Comparison of ENCODE assay signal across 17 cellular contexts in genomic region chr6:34050691-34051090, GRCh38.
A peak's percentile ranks its signal among the peaks of the same experiment; 100 is the strongest.
DNase-seq lines count a peak whose midpoint lies in the region; ATAC-seq and TF ChIP-seq lines count a peak whose summit lies in the region.
"Had no signal": no experiment of that assay in that cellular context is flagged by ENCODE, and none has a peak within 500 bp of the region (broad histone marks: within the 10 kb centered on the region; RNA-seq: fewer than 3 reads in every experiment).

No MANE protein-coding gene starts in this region.

- H3K79me2 ChIP-seq in mesendoderm (ENCODE audit: control insufficient read depth, insufficient read depth, low read length) (no peaks in the 10 kb centered on the region), H9 (ENCODE audit: insufficient read depth, low read length) (no peaks in the 10 kb centered on the region)

- POLR2A ChIA-PET in HEK293T (lab: Yijun Ruan, JAX) = no interaction called here

- H2BK12ac ChIP-seq in H9 (ENCODE audit: insufficient read length, low read depth, low read length) = no peak overlapping the region

- H2BK20ac ChIP-seq in H9 (ENCODE audit: low read depth, low read length, poor library complexity, severe bottlenecking) = no peak overlapping the region

- no CpG with 5 or more reads among the region's 5 CpGs for WGBS in mesendoderm (ENCODE audit: extremely low coverage, insufficient coverage, low lambda C conversion rate)
- WGBS in H9 (ENCODE audit: extremely low coverage, insufficient read length, low lambda C conversion rate) = no CpG with 5 or more reads among the region's 5 CpGs

- no peak overlapping the region for H2BK15ac ChIP-seq in mesendoderm (replicated peaks; ENCODE audit: low read depth)
- no peak overlapping the region; the same call in 1 of the 2 replicates for H2BK15ac ChIP-seq in H9 (ENCODE audit: low read depth, low read length)

- peaks cover 1% of the 10 kb centered on the region for H3K4me1 Mint-ChIP-seq in progenitor cell of endocrine pancreas (ENCODE audit: low read depth)
- H3K4me1 Mint-ChIP-seq in H9 = peaks cover 42 to 56% of the 10 kb centered on the region in 2 experiments

- H2BK5ac ChIP-seq in mesendoderm (ENCODE audit: low read length) (no peak overlapping the region), H9 (ENCODE audit: insufficient read length, low read length) (no peak overlapping the region)

- H3T11ph ChIP-seq in H9 (ENCODE audit: low read length) = no peak overlapping the region

- H3K79me1 ChIP-seq in mesendoderm (ENCODE audit: low read length) = no peaks in the 10 kb centered on the region
- no peaks in the 10 kb centered on the region for H3K79me1 ChIP-seq in H9 (ENCODE audit: insufficient read depth, low read depth, low read length, poor library complexity, severe bottlenecking)

- H3K36me3 ChIP-seq in mesendoderm (ENCODE audit: control insufficient read depth, insufficient read depth, low read length) = no peaks in the 10 kb centered on the region

- no peak overlapping the region for H2AFZ ChIP-seq in H9 (ENCODE audit: low read length)

- no peak overlapping the region for H3K14ac ChIP-seq in H9 (ENCODE audit: insufficient read depth, low read length)

- DNase-seq in caudate nucleus (lab: John Stamatoyannopoulos, UW) (no peak), mesendoderm (no peak), progenitor cell of endocrine pancreas (ENCODE audit: low spot score, unreplicated experiment) (no peak), H9 (no peak), HEK293T (ENCODE audit: extremely low spot score) (no peak)
- DNase-seq: C1 segment of cervical spinal cord; Calu3; CD4-positive, alpha-beta memory T cell; COR-L47; DMS53; DMS79 treated with DMSO at 0.1 percent for 48 hours; GF-D8; GOT3; H7; HFFc6 had no signal

- H4K20me1 ChIP-seq in H9 (ENCODE audit: control insufficient read depth, insufficient read depth, insufficient read length) = peaks cover 2% of the 10 kb centered on the region

- H3K9me3 ChIP-seq in H9 (ENCODE audit: control insufficient read depth, low read depth, low read length) = no peaks in the 10 kb centered on the region

- H2BK120ac ChIP-seq in mesendoderm (ENCODE audit: low read depth, low read length) (no peak overlapping the region), H9 (ENCODE audit: low read depth, low read length, poor library complexity, severe bottlenecking) (no peak overlapping the region)

- TF ChIP-seq CTCF in progenitor cell of endocrine pancreas (IDR thresholded peaks at IDR 0.05; ENCODE audit: unreplicated experiment) (no peak), H9 (conservative IDR thresholded peaks at IDR 0.05) (no peak)

- H2AK5ac ChIP-seq in mesendoderm (ENCODE audit: low read length) (peak overlapping the region; percentile 6), H9 (ENCODE audit: insufficient read length, low read length) (no peak overlapping the region)

- H3K27ac ChIP-seq in caudate nucleus (ENCODE audit: low read depth, low read length) (peak overlapping the region; percentile 70), mesendoderm (ENCODE audit: low read depth, low read length) (no peak overlapping the region), H9 (ENCODE audit: insufficient read length, low read depth, low read length) (no peak overlapping the region)

- H3K9ac ChIP-seq in mesendoderm (ENCODE audit: low read length) (no peak overlapping the region), H9 (ENCODE audit: extremely low read depth, insufficient read length, low read length) (no peak overlapping the region)

- H3K4me3 ChIP-seq in mesendoderm (ENCODE audit: low read length) = no peak overlapping the region

- CTCF ChIA-PET in HEK293T (lab: Yijun Ruan, JAX) = no interaction called here

- H4K91ac ChIP-seq in H9 (ENCODE audit: insufficient read length, low read depth, low read length) = no peak overlapping the region

- H3K4me2 ChIP-seq in mesendoderm (ENCODE audit: low read length) (no peak overlapping the region), H9 (ENCODE audit: insufficient read depth, insufficient read length, low read length) (no peak overlapping the region)

- peaks cover 13% of the 10 kb centered on the region for H3K4me1 ChIP-seq in mesendoderm (ENCODE audit: control insufficient read depth, low read depth, low read length)
- H3K4me1 ChIP-seq in H9 (ENCODE audit: insufficient read depth, low read length) = peaks cover 3% of the 10 kb centered on the region; the same call in 1 of the 2 replicates

- H3K9me3 Mint-ChIP-seq in progenitor cell of endocrine pancreas (ENCODE audit: low read depth) = no peaks in the 10 kb centered on the region
- H3K9me3 Mint-ChIP-seq in H9 = no peaks in the 10 kb centered on the region
- H3K9me3 Mint-ChIP-seq: CD4-positive, alpha-beta memory T cell; HFFc6 had no signal

- no peak overlapping the region for H4K5ac ChIP-seq in mesendoderm (ENCODE audit: low read length)
- no peak overlapping the region for H4K5ac ChIP-seq in H9 (ENCODE audit: insufficient read length, low read depth, low read length)

- H3K4me3 Mint-ChIP-seq in progenitor cell of endocrine pancreas (ENCODE audit: low read depth) (no peak overlapping the region), H9 (peak overlapping the region in 1 of 2 experiments; percentile 18; a peak in 1 of 5 replicates)
- H3K4me3 Mint-ChIP-seq: CD4-positive, alpha-beta memory T cell; HFFc6 had no signal

- ATAC-seq in GM21367 (IDR thresholded peaks at IDR 0.05; ENCODE audit: unreplicated experiment) = no peak
- ATAC-seq: HCT116 had no signal

- no peak overlapping the region for H3K18ac ChIP-seq in mesendoderm (ENCODE audit: low read length)
- no peak overlapping the region for H3K18ac ChIP-seq in H9 (ENCODE audit: insufficient read length, low read depth, low read length)

- H3K36me3 Mint-ChIP-seq in progenitor cell of endocrine pancreas (ENCODE audit: insufficient read depth) (no peaks in the 10 kb centered on the region), H9 (ENCODE audit: insufficient read depth in 1 of 3, low read depth in 3 of 3) (no peaks in the 10 kb centered on the region; a peak in 1 of 7 replicates)
- H3K36me3 Mint-ChIP-seq: CD4-positive, alpha-beta memory T cell had no signal

- H3K56ac ChIP-seq in mesendoderm (ENCODE audit: low read length) (no peak overlapping the region), H9 (ENCODE audit: insufficient read length, low read depth, low read length) (no peak overlapping the region)

- H3K23ac ChIP-seq in mesendoderm (ENCODE audit: low read length) (no peak overlapping the region), H9 (ENCODE audit: insufficient read length, low read depth, low read length) (no peak overlapping the region)

- H3K27ac Mint-ChIP-seq in progenitor cell of endocrine pancreas (peak overlapping the region; percentile 15), H9 (no peak overlapping the region)
- H3K27ac Mint-ChIP-seq: HFFc6 had no signal

- no peak overlapping the region for H4K8ac ChIP-seq in mesendoderm (ENCODE audit: low read depth, low read length)
- no peak overlapping the region for H4K8ac ChIP-seq in H9 (replicated peaks; ENCODE audit: insufficient read length, low read depth, low read length)

- H3K4ac ChIP-seq in mesendoderm (ENCODE audit: low read depth, low read length) = no peak overlapping the region
- no peak overlapping the region for H3K4ac ChIP-seq in H9 (ENCODE audit: low read depth, low read length)

- H3K27me3 Mint-ChIP-seq in progenitor cell of endocrine pancreas (peaks cover 45% of the 10 kb centered on the region), H9 (ENCODE audit: low read depth) (peaks cover 17% of the 10 kb centered on the region)

- H3K27me3 ChIP-seq in mesendoderm (ENCODE audit: insufficient read depth, low read length, poor library complexity) (no peaks in the 10 kb centered on the region), H9 (ENCODE audit: insufficient read depth, low read length) (no peaks in the 10 kb centered on the region)

- no peaks in the 10 kb centered on the region for H3K23me2 ChIP-seq in H9 (ENCODE audit: insufficient read length, low read depth, low read length, poor library complexity, severe bottlenecking)

TF ChIP-seq in HEK293T, 16 proteins besides CTCF, POLR2A, EP300 and RAD21:
- TF ChIP-seq LEF1 (IDR thresholded peaks at IDR 0.05; ENCODE audit: borderline replicate concordance) = no peak
